Comparison of ENCODE assay signal across 11 cellular contexts in the genomic region with DNA sequence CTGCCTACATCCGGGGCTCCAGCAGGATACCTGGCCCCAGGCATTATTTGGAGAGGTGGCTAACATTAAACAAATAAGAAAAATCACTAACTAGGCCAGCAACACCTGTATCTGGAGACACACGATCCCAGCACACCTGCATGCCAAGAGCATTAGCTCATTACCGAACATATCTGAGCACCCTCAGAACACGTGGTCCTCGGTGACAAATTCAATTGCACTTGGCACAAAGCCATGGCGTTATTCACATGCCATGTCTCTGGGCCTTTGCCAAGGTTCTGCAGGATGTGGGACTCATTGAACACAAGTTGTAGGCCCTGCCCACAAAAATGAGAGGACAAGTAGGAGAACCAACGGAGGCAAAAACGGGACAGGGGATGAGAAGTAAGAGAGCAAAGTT.
DNase-seq lines count a peak whose midpoint lies in the region; ATAC-seq and TF ChIP-seq lines count a peak whose summit lies in the region.
"Had no signal": no experiment of that assay in that cellular context is flagged by ENCODE, and none has a peak within 500 bp of the region (broad histone marks: within the 10 kb centered on the region; RNA-seq: fewer than 3 reads in every experiment).

No MANE protein-coding gene starts in this region.

- no peak overlapping the region for H3K27ac ChIP-seq in Peyer's patch
- H3K27ac ChIP-seq: C4-2B had no signal

- no peaks in the 10 kb centered on the region for H3K36me3 ChIP-seq in Peyer's patch

- ATAC-seq in left colon: peak; percentile 87
- ATAC-seq in GM21529 (IDR thresholded peaks at IDR 0.05; ENCODE audit: unreplicated experiment): no peak
- no peak for ATAC-seq in GM19467 (IDR thresholded peaks at IDR 0.05; ENCODE audit: unreplicated experiment)
- no peak for ATAC-seq in HG03571 (IDR thresholded peaks at IDR 0.05; ENCODE audit: unreplicated experiment)

- intact Hi-C loops in left colon (cut with DNase I, micrococcal nuclease): no loop called here

- in situ Hi-C loops in KBM-7 (cut with MboI; ENCODE audit: low pct_unique_long_range_greater_than_20kb, low sequenced_read_pairs): no loop called here

- H3K4me3 ChIP-seq in Peyer's patch: no peak overlapping the region

- TF ChIP-seq CTCF in Peyer's patch (IDR thresholded peaks at IDR 0.05): no peak

- no peaks in the 10 kb centered on the region for H3K4me1 ChIP-seq in Peyer's patch

- no peaks in the 10 kb centered on the region for H3K27me3 ChIP-seq in Peyer's patch

- H3K9me3 ChIP-seq in Peyer's patch: no peaks in the 10 kb centered on the region

- no peak for TF ChIP-seq POLR2A in Peyer's patch (IDR thresholded peaks at IDR 0.05)

- peak; percentile 80 for DNase-seq in DMS 273 (lab: John Stamatoyannopoulos, UW; ENCODE audit: unreplicated experiment)
- DNase-seq in NCI-H128 (lab: John Stamatoyannopoulos, UW; ENCODE audit: unreplicated experiment): peak; percentile 84
- peak in 2 of 3 donors; percentile 71 to 87 for DNase-seq in Peyer's patch
- peak; percentile 54 to 61 for DNase-seq in left colon
- DNase-seq in KBM-7: no peak
- DNase-seq: activated T-cell treated with anti-CD3 and anti-CD28 coated beads, Interleukin-2, amount 50 U/mL, for 48 hours; KG1 had no signal
